9 cellular contexts compared by ENCODE assay signal in genomic region chr1:200437556-200438203, GRCh38. TPM values are rescaled to one million over a fixed set of nuclear protein-coding genes. Genes with fewer than 3 reads are reported as not detected.
DNase-seq lines count a peak whose midpoint lies in the region; ATAC-seq and TF ChIP-seq lines count a peak whose summit lies in the region.
"Had no signal": no experiment of that assay in that cellular context is flagged by ENCODE, and none has a peak within 500 bp of the region (broad histone marks: within the 10 kb centered on the region; RNA-seq: fewer than 3 reads in every experiment).

No MANE protein-coding gene starts in this region.

- TF ChIP-seq CTCF in hepatocyte (IDR thresholded peaks at IDR 0.05; ENCODE audit: poor library complexity) = no peak

- H2AFZ ChIP-seq in hepatocyte = no peak overlapping the region

- H3K9me2 ChIP-seq in hepatocyte (replicated peaks; ENCODE audit: insufficient read depth) = no peaks in the 10 kb centered on the region

- H3K36me3 ChIP-seq in BLaER1 = no peaks in the 10 kb centered on the region
- no peaks in the 10 kb centered on the region for H3K36me3 ChIP-seq in hepatocyte (replicated peaks; ENCODE audit: insufficient read depth, low read depth)

- H3K27me3 ChIP-seq in BLaER1 (no peaks in the 10 kb centered on the region), hepatocyte (no peaks in the 10 kb centered on the region)

- 79% methylated on average over 5 of the region's 5 CpGs for WGBS in hepatocyte (ENCODE audit: low lambda C conversion rate, missing lambda C conversion rate)

- DNase-seq in OCI-M1 (lab: John Stamatoyannopoulos, UW) (peak; percentile 75), hepatocyte (ENCODE audit: low spot score) (no peak), NCI-H510A (lab: John Stamatoyannopoulos, UW) (no peak), SW 1271 (lab: John Stamatoyannopoulos, UW) (no peak), GM19240 (ENCODE audit: insufficient read length, low spot score) (no peak)
- no peak for DNase-seq in stimulated activated CD4-positive, alpha-beta T cell treated with anti-CD3 and anti-CD28 coated beads, Interleukin-4, amount 100 ng/mL, for 24 hours

- no peak overlapping the region for H3K9ac ChIP-seq in BLaER1

- H3K27ac ChIP-seq in BLaER1 (no peak overlapping the region), hepatocyte (no peak overlapping the region)

- no peaks in the 10 kb centered on the region for H3K9me3 ChIP-seq in BLaER1
- no peaks in the 10 kb centered on the region for H3K9me3 ChIP-seq in hepatocyte (ENCODE audit: low read depth)

- peak overlapping the region; percentile 52 for H3K4me2 ChIP-seq in BLaER1
- peak overlapping the region; percentile 48 for H3K4me2 ChIP-seq in hepatocyte

- 0 out of 2 replicates have a peak, but pooled peaks cover 3% of the 10 kb centered on the region for H3K4me1 ChIP-seq in BLaER1
- H3K4me1 ChIP-seq in hepatocyte (ENCODE audit: insufficient read depth) = no peaks in the 10 kb centered on the region

- ATAC-seq in GM21423 (IDR thresholded peaks at IDR 0.05; ENCODE audit: unreplicated experiment) = peak; percentile 74

- H3K4me3 ChIP-seq in BLaER1 (no peak overlapping the region), hepatocyte (no peak overlapping the region)
- H3K4me3 ChIP-seq: lung had no signal

- no peaks in the 10 kb centered on the region for H4K20me1 ChIP-seq in BLaER1
- H4K20me1 ChIP-seq in hepatocyte (ENCODE audit: insufficient read depth, poor library complexity, severe bottlenecking) = no peaks in the 10 kb centered on the region

- no peaks in the 10 kb centered on the region for H3K79me2 ChIP-seq in hepatocyte

RNA-seq across cellular contexts. Expression of gene ZNF281, which starts 27.8 kb away (rescaled TPM):
- 20.6 and 26.6 TPM in 2 replicates for total RNA-seq in hepatocyte
- 17.2 and 19.2 TPM in 2 replicates for polyA plus RNA-seq in hepatocyte
